ENCODE assay signal across 16 cellular contexts in the genomic region with DNA sequence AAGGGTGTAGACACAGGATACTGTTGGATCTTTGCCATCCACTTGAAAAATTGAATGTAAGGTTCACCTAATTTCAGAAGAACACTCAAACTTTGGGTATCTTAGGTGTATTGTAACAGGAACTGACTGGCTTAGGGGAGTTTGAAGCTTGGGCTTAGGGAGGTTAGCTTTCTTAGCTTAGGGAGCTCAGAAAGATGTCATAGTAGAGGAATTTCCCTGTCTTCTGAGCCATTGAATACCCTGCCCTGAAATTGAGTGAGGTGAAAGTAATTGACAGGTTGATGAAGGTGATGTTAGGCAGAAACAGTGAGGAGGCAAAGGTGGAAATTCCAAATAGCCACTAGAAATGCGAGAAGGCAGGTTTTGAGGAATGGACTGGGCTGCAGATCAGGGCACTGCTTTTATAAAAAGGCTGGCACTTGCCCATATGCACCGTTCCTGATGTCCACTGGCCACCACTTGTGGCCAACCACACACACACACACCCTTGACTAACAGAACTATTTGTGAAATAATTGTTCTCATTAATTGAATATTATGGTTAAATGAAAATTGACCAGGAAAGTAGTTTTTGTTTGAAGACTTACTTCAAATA. TPM values are rescaled to one million over a fixed set of nuclear protein-coding genes. Genes with fewer than 3 reads are reported as not detected.
DNase-seq lines count a peak whose midpoint lies in the region; ATAC-seq and TF ChIP-seq lines count a peak whose summit lies in the region.
"Had no signal": no experiment of that assay in that cellular context is flagged by ENCODE, and none has a peak within 500 bp of the region (broad histone marks: within the 10 kb centered on the region; RNA-seq: fewer than 3 reads in every experiment).

No MANE protein-coding gene starts in this region.

- no peaks in the 10 kb centered on the region for H3K9me3 Mint-ChIP-seq in CD8-positive, alpha-beta T cell
- H3K9me3 Mint-ChIP-seq in naive B cell = peaks cover 0 to 1% (median 0%) of the 10 kb centered on the region in 7 donors

- no peak overlapping the region for H3K4me3 Mint-ChIP-seq in CD8-positive, alpha-beta T cell
- no peak overlapping the region for H3K4me3 Mint-ChIP-seq in naive B cell

- no peaks in the 10 kb centered on the region for H3K9me3 ChIP-seq in CD8-positive, alpha-beta T cell (ENCODE audit: low read length)
- no peaks in the 10 kb centered on the region for H3K9me3 ChIP-seq in HEK293 (ENCODE audit: control insufficient read depth, insufficient read depth, low read depth, low read length)
- H3K9me3 ChIP-seq: esophagus squamous epithelium, heart left ventricle, suprapubic skin had no signal

- peaks cover 13% of the 10 kb centered on the region for H3K4me1 ChIP-seq in CD8-positive, alpha-beta T cell (ENCODE audit: insufficient read depth, low read length)
- H3K4me1 ChIP-seq in HEK293 (ENCODE audit: control insufficient read depth, insufficient read depth, low read length) = peaks cover 4% of the 10 kb centered on the region

- ATAC-seq in CD8-positive, alpha-beta T cell = no peak
- ATAC-seq in naive B cell (ENCODE audit: low read depth in 2 of 2) = peak; percentile 68 to 81
- no peak for ATAC-seq in HG02840 (IDR thresholded peaks at IDR 0.05; ENCODE audit: low FRiP score, unreplicated experiment)
- ATAC-seq: heart left ventricle had no signal

- intact Hi-C loops in CD8-positive, alpha-beta T cell (cut with DNase I, micrococcal nuclease) = no loop called here

- peaks cover 74% of the 10 kb centered on the region for H3K4me1 Mint-ChIP-seq in CD8-positive, alpha-beta T cell (ENCODE audit: low read depth)
- H3K4me1 Mint-ChIP-seq in naive B cell = peaks cover 60 to 80% (median 74%) of the 10 kb centered on the region in 3 donors

- H3K4me3 ChIP-seq in CD8-positive, alpha-beta T cell (ENCODE audit: low read depth, low read length) = no peak overlapping the region
- no peak overlapping the region for H3K4me3 ChIP-seq in HEK293 (ENCODE audit: low read depth, low read length)
- H3K4me3 ChIP-seq: esophagus squamous epithelium, heart left ventricle, suprapubic skin had no signal

- H3K36me3 ChIP-seq in CD8-positive, alpha-beta T cell (ENCODE audit: insufficient read depth, low read length) = no peaks in the 10 kb centered on the region
- peaks cover 0 to 3% of the 10 kb centered on the region in 2 experiments; a peak in 1 of 3 replicates for H3K36me3 ChIP-seq in HEK293 (ENCODE audit: control insufficient read depth in 2 of 2, insufficient read depth in 1 of 2, low read length in 2 of 2)
- H3K36me3 ChIP-seq: esophagus squamous epithelium, suprapubic skin had no signal

- H3K27ac Mint-ChIP-seq in CD8-positive, alpha-beta T cell = peak overlapping the region; percentile 12
- H3K27ac Mint-ChIP-seq in naive B cell = peak overlapping the region in 3 of 6 donors; percentile 14 to 71 (median 32)

- H3K27me3 ChIP-seq in CD8-positive, alpha-beta T cell (ENCODE audit: insufficient read depth, low read length) = no peaks in the 10 kb centered on the region
- H3K27me3 ChIP-seq: esophagus squamous epithelium, heart left ventricle, suprapubic skin had no signal

- no peaks in the 10 kb centered on the region for H3K27me3 Mint-ChIP-seq in CD8-positive, alpha-beta T cell (ENCODE audit: low read depth)
- no peaks in the 10 kb centered on the region for H3K27me3 Mint-ChIP-seq in naive B cell

- no peak overlapping the region for H3K27ac ChIP-seq in CD8-positive, alpha-beta T cell (ENCODE audit: low read depth, low read length)
- H3K27ac ChIP-seq in HEK293 (ENCODE audit: extremely low read depth, low read depth, low read length) = no peak overlapping the region
- H3K27ac ChIP-seq: esophagus squamous epithelium, heart left ventricle, suprapubic skin, VCaP had no signal

- DNase-seq in CD8-positive, alpha-beta T cell = no peak
- DNase-seq in astrocyte of the hippocampus (ENCODE audit: low read depth, low spot score) = peak; percentile 29
- no peak for DNase-seq in naive B cell
- DNase-seq in DMS53 treated with DMSO at 0.1 percent for 48 hours (lab: John Stamatoyannopoulos, UW; ENCODE audit: unreplicated experiment) = no peak
- no peak for DNase-seq in cerebellar cortex (ENCODE audit: low spot score)
- no peak for DNase-seq in activated gamma-delta T cell treated with Interleukin-2 at 50 U/mL for 16 hours
- DNase-seq: activated effector memory CD4-positive, alpha-beta T cell treated with anti-CD3 and anti-CD28 coated beads, Interleukin-2, amount 50 U/mL, for 16 hours; DMS 273 treated with DMSO at 0.1 percent for 48 hours; esophagus squamous epithelium; heart left ventricle; NCI-H524 treated with DMSO at 0.1 percent for 48 hours; stimulated activated CD4-positive, alpha-beta T cell treated with anti-CD3 and anti-CD28 coated beads, Interleukin-15, amount 100 ng/mL, for 24 hours had no signal

- H3K36me3 Mint-ChIP-seq in CD8-positive, alpha-beta T cell = peaks cover 14% of the 10 kb centered on the region
- H3K36me3 Mint-ChIP-seq in naive B cell = peaks cover 4 to 5% of the 10 kb centered on the region in 2 donors

- CTCF ChIA-PET in CD8-positive, alpha-beta T cell (lab: Charles Lee) = interaction anchor here (1.6 kb wide), 1 partner anchor 33 kb away, joined by 3 read pairs; no protein-coding TSS in a partner anchor
- CTCF ChIA-PET in HEK293 (lab: Yijun Ruan, JAX) = interaction anchor here (0.6 to 1.2 kb wide), 3 partner anchors 33 to 223 kb away, joined by 3 to 4 read pairs (median 3); no protein-coding TSS in a partner anchor

- POLR2A ChIA-PET in CD8-positive, alpha-beta T cell (lab: Charles Lee) = no interaction called here
- POLR2A ChIA-PET in HEK293 (lab: Yijun Ruan, JAX) = interaction anchor here (0.7 kb wide), 1 partner anchor 28 kb away, joined by 3 read pairs; no protein-coding TSS in a partner anchor

- TF ChIP-seq CTCF in CD8-positive, alpha-beta T cell (IDR thresholded peaks at IDR 0.05) = no peak
- no peak for TF ChIP-seq CTCF in HEK293 (tag by site-specific recombination; IDR thresholded peaks at IDR 0.05)

TF ChIP-seq in HEK293, 187 proteins besides CTCF, POLR2A, EP300 and RAD21:
- TF ChIP-seq MYNN (tag by site-specific recombination; IDR thresholded peaks at IDR 0.05; ENCODE audit: borderline replicate concordance) = no peak
- peak; percentile 14; the same call in 1 of the 2 replicates for TF ChIP-seq PRDM1 (tag by site-specific recombination; IDR thresholded peaks at IDR 0.05)

RNA-seq across cellular contexts. Expression of a gene that starts 16.5 kb away (rescaled TPM):
- 10 to 100 TPM; 86.3 to 88.5 TPM for total RNA-seq in CD8-positive, alpha-beta T cell
- polyA plus RNA-seq in naive B cell (ENCODE audit: low read depth in 6 of 6) = 100 to 1,000 TPM in 1 of 6 donors, 10 to 100 TPM in 5; 50.7 to 106 (median 69.3) TPM

Comparison
In these comparisons a context has a peak if more than half of its experiments do, and no peak if none do; other contexts are left out.
1. ATAC-seq: peak in naive B cell (2 of 2); none in CD8-positive, alpha-beta T cell (single experiment) and HG02840 (single experiment).